In the genomic region with DNA sequence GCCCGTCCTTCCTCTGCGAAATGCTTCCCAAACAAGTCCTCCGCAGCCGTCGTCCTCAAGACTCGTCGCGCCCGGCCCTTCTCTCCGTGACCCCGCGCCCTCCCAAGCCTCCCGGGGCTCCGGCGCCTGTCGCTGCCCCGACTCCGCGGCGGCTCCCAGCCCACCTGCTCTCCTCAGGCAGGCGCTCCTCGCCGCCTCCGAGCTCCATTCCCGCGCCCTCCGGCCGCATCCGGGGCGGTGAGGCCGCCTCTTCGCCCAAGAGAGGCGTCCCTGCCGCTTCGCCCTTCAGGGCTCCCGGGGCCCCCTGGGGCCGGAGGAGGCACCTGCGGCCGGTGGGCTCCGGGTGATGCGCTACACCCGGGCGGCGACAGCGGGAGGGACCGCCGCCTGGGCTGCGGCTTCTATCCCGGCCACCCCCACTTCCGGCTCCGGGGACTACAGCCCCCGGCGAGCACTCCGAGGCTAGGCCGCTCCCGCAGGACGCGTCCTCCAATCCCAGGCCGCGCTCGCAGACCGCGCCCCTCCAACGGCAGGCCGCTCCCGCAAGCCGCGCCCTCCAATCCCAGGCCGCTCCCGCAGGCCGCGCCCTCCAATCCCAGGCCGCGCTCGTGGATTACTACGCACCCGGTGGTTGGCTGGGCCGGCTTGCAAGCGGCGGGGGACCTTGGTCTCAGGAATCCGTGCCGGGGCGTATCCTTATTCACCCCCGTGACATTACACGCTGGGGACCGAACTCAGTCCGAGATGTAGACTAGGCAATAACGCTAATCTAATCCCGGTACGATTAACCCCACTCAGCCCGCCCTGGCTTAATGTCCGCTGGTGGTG, we compare ENCODE assay signal across 8 cellular contexts. TPM values are rescaled to one million over a fixed set of nuclear protein-coding genes. Genes with fewer than 3 reads are reported as not detected.
DNase-seq lines count a peak whose midpoint lies in the region; ATAC-seq, FAIRE-seq and TF ChIP-seq lines count a peak whose summit lies in the region.

A gene (minus strand): TSS at position 414 of the 828 bp plus-strand sequence. CDS start 185 bp downstream, at position 229.

- FAIRE-seq in H54 (lab: Jason Lieb, UNC), result peak; percentile 78

- TF ChIP-seq POLR2A in H54 (IDR thresholded peaks at IDR 0.05; ENCODE audit: low read depth, low read length), result peak; percentile 49; the same call in 1 of the 2 replicates

- no peaks in the 10 kb centered on the region for H3K27me3 ChIP-seq in Loucy (ENCODE audit: insufficient read depth, low read length, poor library complexity, severe bottlenecking)
- no peaks in the 10 kb centered on the region for H3K27me3 ChIP-seq in RWPE2 (ENCODE audit: insufficient read depth, poor library complexity, severe bottlenecking)

- H3K9ac ChIP-seq in Loucy (ENCODE audit: low read depth, low read length, poor library complexity, severe bottlenecking), result peak within 1 kb of the TSS; percentile 82

- H3K36me3 ChIP-seq in Loucy (ENCODE audit: insufficient read depth, low read length) (no peaks in the 10 kb centered on the region), RWPE2 (ENCODE audit: low read depth) (no peaks in the 10 kb centered on the region; the same call in 1 of the 2 replicates)

- DNase-seq in ELF-1 (ENCODE audit: low read depth, low spot score), result peak; percentile 98
- DNase-seq in H54 (ENCODE audit: insufficient read length, low spot score), result peak; percentile 98
- peak; percentile 93 for DNase-seq in RWPE2 (ENCODE audit: low spot score)
- peak; percentile 93 for DNase-seq in activated T-helper 2 cell treated with anti-CD3 and anti-CD28 coated beads, Interferon-gamma antibody, Interleukin-2, Interleukin-4, amounts not matched to agents 10 μg/mL and 5 μg/mL and 100 μg/mL, durations not matched to agents 14 hours and 24 hours and 36 hours (ENCODE audit: low spot score)
- DNase-seq in fibroblast of peridontal ligament (ENCODE audit: extremely low read depth), result peak; percentile 87
- DNase-seq in natural killer cell, result peak; percentile 76
- peak; percentile 89 to 92 (median 91) for DNase-seq in stimulated activated naive CD4-positive, alpha-beta T cell (lab: John Stamatoyannopoulos, UW)

- H3F3A ChIP-seq in Loucy (ENCODE audit: low read depth), result no peaks in the 10 kb centered on the region

- peak; percentile 99 for ATAC-seq in RWPE2 (ENCODE audit: low read depth)
- ATAC-seq in natural killer cell, result peak; percentile 88 to 98 (median 95)

- H2AFZ ChIP-seq in Loucy (ENCODE audit: low read length), result peak within 1 kb of the TSS; percentile 100

- peaks cover 12% of the 10 kb centered on the region for H3K36me3 Mint-ChIP-seq in activated T-helper 2 cell treated with anti-CD3 and anti-CD28 coated beads, Interferon-gamma antibody, Interleukin-2, Interleukin-4, amounts not matched to agents 10 μg/mL and 5 μg/mL and 100 μg/mL, durations not matched to agents 14 hours and 24 hours and 36 hours (ENCODE audit: low read depth)
- H3K36me3 Mint-ChIP-seq in natural killer cell, result no peaks in the 10 kb centered on the region

- H3K79me2 ChIP-seq in Loucy (ENCODE audit: insufficient read depth, low read length), result peaks cover 9% of the 10 kb centered on the region; the same call in 1 of the 2 replicates

- H3K4me3 ChIP-seq in Loucy (ENCODE audit: low read length, poor library complexity, severe bottlenecking) (peak within 1 kb of the TSS; percentile 98), RWPE2 (ENCODE audit: severe bottlenecking) (peak within 1 kb of the TSS; percentile 91)

- peak within 1 kb of the TSS; percentile 95 for H3K4me2 ChIP-seq in Loucy (ENCODE audit: low read depth, low read length, poor library complexity, severe bottlenecking)

- H3K9me3 ChIP-seq in Loucy (ENCODE audit: insufficient read depth, low read depth, low read length), result no peaks in the 10 kb centered on the region
- H3K9me3 ChIP-seq in RWPE2 (ENCODE audit: severe bottlenecking), result no peaks in the 10 kb centered on the region

- peaks cover 25% of the 10 kb centered on the region for H3K4me1 Mint-ChIP-seq in activated T-helper 2 cell treated with anti-CD3 and anti-CD28 coated beads, Interferon-gamma antibody, Interleukin-2, Interleukin-4, amounts not matched to agents 10 μg/mL and 5 μg/mL and 100 μg/mL, durations not matched to agents 14 hours and 24 hours and 36 hours (ENCODE audit: low read depth)
- H3K4me1 Mint-ChIP-seq in natural killer cell, result peaks cover 23 to 26% of the 10 kb centered on the region in 2 donors

- H3K4me1 ChIP-seq in Loucy (ENCODE audit: insufficient read depth, low read length, poor library complexity, severe bottlenecking), result peaks cover 15% of the 10 kb centered on the region
- peaks cover 3% of the 10 kb centered on the region for H3K4me1 ChIP-seq in RWPE2 (ENCODE audit: insufficient read depth, poor library complexity, severe bottlenecking)

- TF ChIP-seq CTCF in Loucy (conservative IDR thresholded peaks at IDR 0.05; ENCODE audit: low read length), result no peak
- TF ChIP-seq CTCF in RWPE2 (IDR thresholded peaks at IDR 0.05; ENCODE audit: poor library complexity, severe bottlenecking), result no peak
- TF ChIP-seq CTCF in natural killer cell (IDR thresholded peaks at IDR 0.05), result no peak

- H3K4me3 Mint-ChIP-seq in activated T-helper 2 cell treated with anti-CD3 and anti-CD28 coated beads, Interferon-gamma antibody, Interleukin-2, Interleukin-4, amounts not matched to agents 10 μg/mL and 5 μg/mL and 100 μg/mL, durations not matched to agents 14 hours and 24 hours and 36 hours (ENCODE audit: low read depth), result peak within 1 kb of the TSS; percentile 93
- H3K4me3 Mint-ChIP-seq in natural killer cell, result peak within 1 kb of the TSS; percentile 92

- H3K9me3 Mint-ChIP-seq in activated T-helper 2 cell treated with anti-CD3 and anti-CD28 coated beads, Interferon-gamma antibody, Interleukin-2, Interleukin-4, amounts not matched to agents 10 μg/mL and 5 μg/mL and 100 μg/mL, durations not matched to agents 14 hours and 24 hours and 36 hours, result no peaks in the 10 kb centered on the region
- H3K9me3 Mint-ChIP-seq in natural killer cell, result no peaks in the 10 kb centered on the region

- H3K27ac Mint-ChIP-seq in activated T-helper 2 cell treated with anti-CD3 and anti-CD28 coated beads, Interferon-gamma antibody, Interleukin-2, Interleukin-4, amounts not matched to agents 10 μg/mL and 5 μg/mL and 100 μg/mL, durations not matched to agents 14 hours and 24 hours and 36 hours, result peak within 1 kb of the TSS; percentile 91
- H3K27ac Mint-ChIP-seq in natural killer cell, result peak within 1 kb of the TSS; percentile 77

- H3K27me3 Mint-ChIP-seq in activated T-helper 2 cell treated with anti-CD3 and anti-CD28 coated beads, Interferon-gamma antibody, Interleukin-2, Interleukin-4, amounts not matched to agents 10 μg/mL and 5 μg/mL and 100 μg/mL, durations not matched to agents 14 hours and 24 hours and 36 hours (ENCODE audit: low read depth), result no peaks in the 10 kb centered on the region
- H3K27me3 Mint-ChIP-seq in natural killer cell (ENCODE audit: low read depth in 2 of 2), result no peaks in the 10 kb centered on the region

- intact Hi-C loops in activated T-helper 2 cell treated with anti-CD3 and anti-CD28 coated beads, Interferon-gamma antibody, Interleukin-2, Interleukin-4, amounts not matched to agents 10 μg/mL and 5 μg/mL and 100 μg/mL, durations not matched to agents 14 hours and 24 hours and 36 hours (cut with micrococcal nuclease), result loop anchor here (1.0 to 10.0 kb wide), 4 partner anchors 13 to 182 kb away; a partner anchor contains a TSS
- intact Hi-C loops in natural killer cell (cut with micrococcal nuclease), result loop anchor here (1.0 kb wide), 2 partner anchors 13 to 24 kb away; a partner anchor contains a TSS

- H3K9me2 ChIP-seq in Loucy (replicated peaks; ENCODE audit: low read depth, low read length), result no peaks in the 10 kb centered on the region

- peak within 1 kb of the TSS; percentile 44 for H3K27ac ChIP-seq in RWPE2 (ENCODE audit: poor library complexity, severe bottlenecking)

- H4K20me1 ChIP-seq in Loucy (ENCODE audit: insufficient read depth, low read length, poor library complexity, severe bottlenecking), result no peaks in the 10 kb centered on the region

RNA-seq across cellular contexts. Expression of the gene that starts here (rescaled TPM):
- 41.7 and 43.6 TPM in 2 replicates for total RNA-seq in activated T-helper 2 cell treated with anti-CD3 and anti-CD28 coated beads, Interferon-gamma antibody, Interleukin-2, Interleukin-4, amounts not matched to agents 10 μg/mL and 5 μg/mL and 100 μg/mL, durations not matched to agents 14 hours and 24 hours and 36 hours
- total RNA-seq in natural killer cell, result 10 to 100 TPM; 51.2 to 58.5 (median 57.6) TPM

Comparison
In these comparisons a context has a peak if more than half of its experiments do, and no peak if none do; other contexts are left out.
1. Peak in every context shown above with its lines: DNase-seq, ATAC-seq, H3K4me3 ChIP-seq and H3K27ac ChIP-seq.